In the genomic region with DNA sequence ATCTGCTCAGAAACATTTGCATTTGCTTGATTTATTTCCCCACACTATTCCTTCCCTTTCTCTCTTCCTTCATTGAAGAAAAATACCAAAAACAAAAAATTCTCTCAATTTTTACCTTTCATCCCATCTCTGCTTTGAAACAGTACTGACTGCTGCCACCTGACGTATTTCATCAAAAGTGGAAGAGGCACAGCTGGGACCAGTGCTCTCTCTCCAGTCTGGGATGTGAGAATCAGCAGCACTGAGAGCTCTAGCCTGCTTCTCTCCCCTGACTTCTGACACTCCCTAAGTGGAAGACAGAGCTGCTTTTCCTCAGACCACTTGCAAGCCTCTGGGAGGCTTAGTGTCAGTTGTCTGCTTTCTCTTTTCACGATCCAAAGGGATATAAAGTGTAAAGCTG, we compare ENCODE assay signal across 18 cellular contexts.
"Had no signal": no experiment of that assay in that cellular context is flagged by ENCODE, and none has a peak within 500 bp of the region (broad histone marks: within the 10 kb centered on the region; RNA-seq: fewer than 3 reads in every experiment).

No MANE protein-coding gene starts in this region.

- H3K4me2 ChIP-seq: smooth muscle cell had no signal

- H3K27me3 ChIP-seq: esophagus muscularis mucosa, gastrocnemius medialis, heart right ventricle, neutrophil, right atrium auricular region, testis, transverse colon had no signal

- H3K4me3 Mint-ChIP-seq: effector memory CD8-positive, alpha-beta T cell; natural killer cell treated with Interleukin-12 subunit alpha and Interleukin-12 subunit beta and Interleukin-15 and Interleukin-18, amount 100 ng/mL, for 72 hours; stimulated activated naive CD8-positive, alpha-beta T cell treated with anti-CD3 and anti-CD28 coated beads, Interleukin-15, Interleukin-2, amounts not matched to agents 100 ng/mL and 50 ng/mL, for 24 hours had no signal

- H3K9me3 ChIP-seq: esophagus muscularis mucosa, gastrocnemius medialis, neutrophil, testis, transverse colon had no signal

- ATAC-seq: effector memory CD8-positive, alpha-beta T cell; gastrocnemius medialis; heart right ventricle; left cardiac atrium; natural killer cell treated with Interleukin-12 subunit alpha and Interleukin-12 subunit beta and Interleukin-15 and Interleukin-18, amount 100 ng/mL, for 72 hours had no signal

- H3K9me3 Mint-ChIP-seq: effector memory CD8-positive, alpha-beta T cell had no signal

- DNase-seq: central memory CD4-positive, alpha-beta T cell; effector memory CD8-positive, alpha-beta T cell; gastrocnemius medialis; heart right ventricle; left cardiac atrium; mammary epithelial cell; posterior cingulate gyrus; stimulated activated CD4-positive, alpha-beta T cell treated with anti-CD3 and anti-CD28 coated beads, Interleukin-2, amount 100 ng/mL, for 48 hours; transverse colon had no signal

- H3K27ac ChIP-seq: coronary artery, epithelial cell of prostate, esophagus muscularis mucosa, gastrocnemius medialis, heart right ventricle, neutrophil, right atrium auricular region, testis, transverse colon had no signal

- H3K4me3 ChIP-seq: coronary artery, esophagus muscularis mucosa, gastrocnemius medialis, heart right ventricle, right atrium auricular region, smooth muscle cell, testis, transverse colon had no signal

- H3K27me3 Mint-ChIP-seq: effector memory CD8-positive, alpha-beta T cell; natural killer cell treated with Interleukin-12 subunit alpha and Interleukin-12 subunit beta and Interleukin-15 and Interleukin-18, amount 100 ng/mL, for 72 hours; stimulated activated naive CD8-positive, alpha-beta T cell treated with anti-CD3 and anti-CD28 coated beads, Interleukin-15, Interleukin-2, amounts not matched to agents 100 ng/mL and 50 ng/mL, for 24 hours had no signal

- H3K27ac Mint-ChIP-seq: effector memory CD8-positive, alpha-beta T cell; natural killer cell treated with Interleukin-12 subunit alpha and Interleukin-12 subunit beta and Interleukin-15 and Interleukin-18, amount 100 ng/mL, for 72 hours; stimulated activated naive CD8-positive, alpha-beta T cell treated with anti-CD3 and anti-CD28 coated beads, Interleukin-15, Interleukin-2, amounts not matched to agents 100 ng/mL and 50 ng/mL, for 24 hours had no signal
